ENCODE assay signal across 19 cellular contexts in genomic region chr4:108044951-108045686, GRCh38. TPM values are rescaled to one million over a fixed set of nuclear protein-coding genes. Genes with fewer than 3 reads are reported as not detected.
A peak's percentile ranks its signal among the peaks of the same experiment; 100 is the strongest.
DNase-seq lines count a peak whose midpoint lies in the region; ATAC-seq, FAIRE-seq and TF ChIP-seq lines count a peak whose summit lies in the region.
"Had no signal": no experiment of that assay in that cellular context is flagged by ENCODE, and none has a peak within 500 bp of the region (broad histone marks: within the 10 kb centered on the region; RNA-seq: fewer than 3 reads in every experiment).

No MANE protein-coding gene starts in this region.

- TF ChIP-seq POLR2A in K562 (conservative IDR thresholded peaks at IDR 0.05) (no peak), tibial nerve (IDR thresholded peaks at IDR 0.05) (no peak), right lobe of liver (IDR thresholded peaks at IDR 0.05) (no peak)

- CTCF ChIA-PET in K562 (lab: Yijun Ruan, JAX; ENCODE audit: low intra/inter-chr PET ratio) = no interaction called here

- H3K27ac ChIP-seq in K562 (ENCODE audit: extremely low read depth, low read depth, low read length) (no peak overlapping the region), tibial nerve (no peak overlapping the region), right lobe of liver (no peak overlapping the region)
- H3K27ac ChIP-seq: epithelial cell of prostate, psoas muscle, testis had no signal

- peaks cover 19% of the 10 kb centered on the region; the same call in 1 of the 3 replicates for H3K36me3 ChIP-seq in K562 (ENCODE audit: control insufficient read depth, insufficient read depth, low read length)
- H3K36me3 ChIP-seq in tibial nerve = peaks cover 0 to 3% (median 0%) of the 10 kb centered on the region in 3 donors
- no peaks in the 10 kb centered on the region for H3K36me3 ChIP-seq in right lobe of liver

- TF ChIP-seq CTCF in K562 (IDR thresholded peaks at IDR 0.05 in 2 of 3, conservative IDR thresholded peaks at IDR 0.05 in 1 of 3; ENCODE audit: insufficient read depth in 2 of 3, low read depth in 1 of 3, low read length in 3 of 3) (no peak), nephron progenitor cell (IDR thresholded peaks at IDR 0.05) (no peak), tibial nerve (IDR thresholded peaks at IDR 0.05) (no peak), right lobe of liver (IDR thresholded peaks at IDR 0.05) (no peak)

- H3K4me1 Mint-ChIP-seq in T-helper 1 cell treated with Interleukin-12 subunit alpha and Interleukin-12 subunit beta and Interleukin-4 antibody, amounts not matched to agents 30 μg/mL and 1 μg/mL, for 36 hours (ENCODE audit: low read depth) = peaks cover 45% of the 10 kb centered on the region
- peaks cover 57% of the 10 kb centered on the region for H3K4me1 Mint-ChIP-seq in nephron progenitor cell

- H3K27me3 ChIP-seq in K562 (ENCODE audit: control insufficient read depth in 2 of 2, insufficient read depth in 2 of 2, low read length in 2 of 2) (no peaks in the 10 kb centered on the region), tibial nerve (no peaks in the 10 kb centered on the region), right lobe of liver (no peaks in the 10 kb centered on the region)
- H3K27me3 ChIP-seq: testis had no signal

- in situ Hi-C loops in K562 (cut with MboI) = no loop called here

- H3K9me3 Mint-ChIP-seq in T-helper 1 cell treated with Interleukin-12 subunit alpha and Interleukin-12 subunit beta and Interleukin-4 antibody, amounts not matched to agents 30 μg/mL and 1 μg/mL, for 36 hours = peaks cover under 1% of the 10 kb centered on the region
- H3K9me3 Mint-ChIP-seq in nephron progenitor cell = peaks cover 9% of the 10 kb centered on the region
- H3K9me3 Mint-ChIP-seq: HFFc6 had no signal

- DNase-seq in T-helper 1 cell (no peak), LoVo (ENCODE audit: low spot score) (peak; percentile 4), K562 (ENCODE audit: extremely low read depth in 1 of 4, low spot score in 3 of 4) (peak in 3 of 4 experiments; percentile 22 to 65 (median 58)), nephron progenitor cell (no peak), NCI-H1417 treated with DMSO at 0.1 percent for 48 hours (lab: John Stamatoyannopoulos, UW) (no peak), tibial nerve (ENCODE audit: low spot score in 2 of 2) (no peak), right lobe of liver (no peak)
- DNase-seq: activated CD8-positive, alpha-beta memory T cell treated with anti-CD3 and anti-CD28 coated beads, Interleukin-2, amount 10 ng/mL, durations not matched to agents 7 days and 5 days; amniotic stem cell; cortex of kidney; GDM1; HFFc6; NCI-H146; testis had no signal

- H3K9me1 ChIP-seq in K562 (ENCODE audit: control insufficient read depth, insufficient read depth, low read length) = no peaks in the 10 kb centered on the region

- no TSS peak for BruUV-seq in K562 (replicated peaks; lab: Mats Ljungman, UMichigan)

- H3K36me3 Mint-ChIP-seq in T-helper 1 cell treated with Interleukin-12 subunit alpha and Interleukin-12 subunit beta and Interleukin-4 antibody, amounts not matched to agents 30 μg/mL and 1 μg/mL, for 36 hours (ENCODE audit: low read depth) = peaks cover 42% of the 10 kb centered on the region
- H3K36me3 Mint-ChIP-seq in nephron progenitor cell (ENCODE audit: low read depth) = peaks cover 31% of the 10 kb centered on the region

- no peaks in the 10 kb centered on the region for H3K79me2 ChIP-seq in K562 (ENCODE audit: control insufficient read depth, insufficient read depth, low read length)

- no peak for TF ChIP-seq RAD21 in K562 (CRISPR knock-in tag; conservative IDR thresholded peaks at IDR 0.05 in 1 of 2, IDR thresholded peaks at IDR 0.05 in 1 of 2)

- H3K27me3 Mint-ChIP-seq in T-helper 1 cell treated with Interleukin-12 subunit alpha and Interleukin-12 subunit beta and Interleukin-4 antibody, amounts not matched to agents 30 μg/mL and 1 μg/mL, for 36 hours (ENCODE audit: low read depth) = no peaks in the 10 kb centered on the region
- no peaks in the 10 kb centered on the region for H3K27me3 Mint-ChIP-seq in nephron progenitor cell (ENCODE audit: low read depth, poor library complexity)
- H3K27me3 Mint-ChIP-seq: activated CD8-positive, alpha-beta memory T cell treated with anti-CD3 and anti-CD28 coated beads, Interleukin-2, amount 10 ng/mL, durations not matched to agents 7 days and 5 days had no signal

- H3K27ac Mint-ChIP-seq in T-helper 1 cell treated with Interleukin-12 subunit alpha and Interleukin-12 subunit beta and Interleukin-4 antibody, amounts not matched to agents 30 μg/mL and 1 μg/mL, for 36 hours = peak overlapping the region; percentile 39
- peak overlapping the region; percentile 97 for H3K27ac Mint-ChIP-seq in nephron progenitor cell
- H3K27ac Mint-ChIP-seq: activated CD8-positive, alpha-beta memory T cell treated with anti-CD3 and anti-CD28 coated beads, Interleukin-2, amount 10 ng/mL, durations not matched to agents 7 days and 5 days; HFFc6 had no signal

- WGBS in K562 (ENCODE audit: insufficient coverage, low coverage, missing lambda C conversion rate) = 22% methylated on average over 9 of the region's 9 CpGs
- WGBS in tibial nerve, 2 donors = 71 to 85% methylated on average over 9 of the region's 9 CpGs
- WGBS in right lobe of liver (ENCODE audit: insufficient coverage, low coverage, low lambda C conversion rate, missing lambda C conversion rate) = 88% methylated on average over 9 of the region's 9 CpGs

- H3K4me3 Mint-ChIP-seq in T-helper 1 cell treated with Interleukin-12 subunit alpha and Interleukin-12 subunit beta and Interleukin-4 antibody, amounts not matched to agents 30 μg/mL and 1 μg/mL, for 36 hours = no peak overlapping the region
- no peak overlapping the region for H3K4me3 Mint-ChIP-seq in nephron progenitor cell
- H3K4me3 Mint-ChIP-seq: activated CD8-positive, alpha-beta memory T cell treated with anti-CD3 and anti-CD28 coated beads, Interleukin-2, amount 10 ng/mL, durations not matched to agents 7 days and 5 days; HFFc6 had no signal

- no peaks in the 10 kb centered on the region for H4K20me1 ChIP-seq in K562 (replicated peaks; ENCODE audit: control insufficient read depth, insufficient read depth, low read length)

- intact Hi-C loops in K562 (cut with micrococcal nuclease) (no loop called here), right lobe of liver (cut with DNase I) (no loop called here)

- FAIRE-seq in K562 (lab: Jason Lieb, UNC) = peak; percentile 40
- FAIRE-seq: A204.1, keratinocyte had no signal

- peak; percentile 83 for ATAC-seq in K562
- ATAC-seq in right lobe of liver = no peak
- ATAC-seq: activated CD8-positive, alpha-beta memory T cell treated with anti-CD3 and anti-CD28 coated beads, Interleukin-2, amount 10 ng/mL, durations not matched to agents 7 days and 5 days had no signal

- no peak overlapping the region for H2AFZ ChIP-seq in K562 (ENCODE audit: low read depth, low read length)

- no peak overlapping the region for H3K4me3 ChIP-seq in K562
- no peak overlapping the region for H3K4me3 ChIP-seq in tibial nerve
- no peak overlapping the region for H3K4me3 ChIP-seq in right lobe of liver
- H3K4me3 ChIP-seq: psoas muscle, testis had no signal

- H3K9me3 ChIP-seq in K562 (replicated peaks; ENCODE audit: control insufficient read depth, insufficient read depth, low read depth, low read length) (no peaks in the 10 kb centered on the region), tibial nerve (no peaks in the 10 kb centered on the region), right lobe of liver (no peaks in the 10 kb centered on the region)
- H3K9me3 ChIP-seq: psoas muscle, testis had no signal

- no peak overlapping the region for H3K4me2 ChIP-seq in K562 (ENCODE audit: insufficient read depth, low read length)

- peaks cover 0 to 15% of the 10 kb centered on the region in 2 experiments; a peak in 4 of 5 replicates for H3K4me1 ChIP-seq in K562 (replicated peaks in 1 of 2; ENCODE audit: control insufficient read depth in 2 of 2, insufficient read depth in 2 of 2, low read length in 2 of 2)
- H3K4me1 ChIP-seq in tibial nerve = peaks cover 0 to 3% (median 0%) of the 10 kb centered on the region in 4 donors
- H3K4me1 ChIP-seq in right lobe of liver = no peaks in the 10 kb centered on the region
- H3K4me1 ChIP-seq: testis had no signal

- peak; percentile 79; the same call in 1 of the 2 replicates for TF ChIP-seq EP300 in K562 (IDR thresholded peaks at IDR 0.05; ENCODE audit: low read length)
- TF ChIP-seq EP300 in tibial nerve (IDR thresholded peaks at IDR 0.05) = no peak

- H3K9ac ChIP-seq in K562 (ENCODE audit: insufficient read depth in 1 of 2, low read depth in 2 of 2, low read length in 2 of 2) = no peak overlapping the region

- POLR2A ChIA-PET in K562 (lab: Yijun Ruan, JAX) = interaction anchor here (0.9 to 1.4 kb wide), 3 partner anchors 9 to 14 kb away, joined by 3 to 6 read pairs (median 5); no protein-coding TSS in a partner anchor

TF ChIP-seq in K562, 482 proteins besides CTCF, POLR2A, EP300 and RAD21 (continues in another document):
- no peak for TF ChIP-seq ZNF224 (CRISPR knock-in tag; IDR thresholded peaks at IDR 0.05)
- TF ChIP-seq FOS (IDR thresholded peaks at IDR 0.05; ENCODE audit: extremely low read depth, insufficient read length) = peak; percentile 49
- peak; percentile 77 for TF ChIP-seq TCF3 (CRISPR knock-in tag; IDR thresholded peaks at IDR 0.05)
- TF ChIP-seq SMARCE1 (IDR thresholded peaks at IDR 0.05) = peak; percentile 84
- peak; percentile 52 for TF ChIP-seq CBFA2T2 (conservative IDR thresholded peaks at IDR 0.05)
- peak; percentile 70 for TF ChIP-seq TEAD4 (IDR thresholded peaks at IDR 0.05; ENCODE audit: low read length)
- TF ChIP-seq TEAD4 (CRISPR knock-in tag; IDR thresholded peaks at IDR 0.05; ENCODE audit: borderline replicate concordance) = no peak

RNA-seq across cellular contexts. Expression of gene HADH, which starts 55.4 kb away (rescaled TPM):
- total RNA-seq in K562 (2011; cell fraction: chromatin; rRNA removed; ENCODE audit: low replicate concordance) = 16.0 and 31.8 TPM in 2 replicates
- 9.5 and 11.7 TPM in 2 replicates for total RNA-seq in K562 (2011; cell fraction: nucleolus; rRNA removed)
- total RNA-seq in K562 (2011; cell fraction: nucleoplasm; rRNA removed) = 16.7 and 30.9 TPM in 2 replicates
- total RNA-seq in K562 (2014; rRNA removed) (9.4 and 11.9 TPM in 2 replicates), K562 (2014; rRNA removed; fragmentation: Illumina TruSeq; extraction: Trizol) (25.7 and 26.1 TPM in 2 replicates), K562 (2015; rRNA removed; fragmentation: Illumina TruSeq; extraction: Trizol) (23.6 and 24.6 TPM in 2 replicates), K562 (2021) (39.8 and 41.6 TPM in 2 replicates), tibial nerve (100 to 1,000 TPM in 1 of 4 donors, 10 to 100 TPM in 3; 42.2 to 107 (median 55.9) TPM), right lobe of liver (100 to 1,000 TPM in 3 of 6 experiments, 10 to 100 TPM in 3; 67.2 to 152 (median 104) TPM)
- polyA plus RNA-seq in K562 (2011; rRNA removed) (32.8 and 46.0 TPM in 2 replicates), K562 (2014; fragmentation: Illumina TruSeq; extraction: Trizol) (56.4 and 65.6 TPM in 2 replicates), K562 (2014; fragmentation: Nextera tagmentation; extraction: Ambion mirVana) (10 to 100 TPM; 67.6 to 73.3 TPM), K562 (2014; rRNA removed) (32.1 and 34.4 TPM in 2 replicates)
- 24.9 and 38.8 TPM in 2 replicates for polyA plus RNA-seq in K562 (2011; cell fraction: cytosol; rRNA removed)
- polyA plus RNA-seq in K562 (2011; cell fraction: nucleus; rRNA removed) = 27.7 and 36.8 TPM in 2 replicates
- polyA plus RNA-seq in K562 (2012) = 45.0 and 84.6 TPM in 2 replicates
- polyA minus RNA-seq in K562 (2011; rRNA and poly(A)+ RNA removed) = 31.2 and 37.9 TPM in 2 replicates
- 27.1 and 27.2 TPM in 2 replicates for polyA minus RNA-seq in K562 (2011; cell fraction: cytosol; rRNA and poly(A)+ RNA removed)
- 11.4 and 20.0 TPM in 2 replicates for polyA minus RNA-seq in K562 (2011; cell fraction: nucleus; rRNA and poly(A)+ RNA removed)

Comparison
In these comparisons a context has a peak if more than half of its experiments do, and no peak if none do; other contexts are left out.
1. DNase-seq: peak in LoVo (single experiment) and K562 (3 of 4); none in T-helper 1 cell (0 of 5), nephron progenitor cell (single experiment), NCI-H1417 treated with DMSO at 0.1 percent for 48 hours (single experiment), tibial nerve (0 of 2) and right lobe of liver (0 of 3).